In the genomic region with DNA sequence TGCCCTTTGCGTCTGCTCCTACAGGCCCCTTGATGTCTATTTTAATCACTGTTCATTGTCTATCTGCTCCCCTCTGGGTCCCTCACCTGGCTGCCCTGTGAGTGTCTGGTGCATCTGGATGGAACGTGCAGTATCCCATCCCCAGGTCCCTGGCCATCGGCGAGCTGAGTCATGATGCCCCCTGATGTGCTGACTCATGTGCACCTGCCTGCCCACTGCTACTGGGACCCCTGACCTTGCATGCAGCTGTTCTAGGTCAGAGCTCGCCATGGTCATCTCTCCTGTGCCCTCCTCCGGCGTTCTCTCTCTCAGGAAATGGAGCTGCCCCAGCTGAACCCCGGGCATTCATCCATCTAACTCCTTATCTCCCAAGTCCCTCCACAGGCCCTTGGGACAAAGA, we compare ENCODE assay signal across 27 cellular contexts.
"Had no signal": no experiment of that assay in that cellular context is flagged by ENCODE, and none has a peak within 500 bp of the region (broad histone marks: within the 10 kb centered on the region; RNA-seq: fewer than 3 reads in every experiment).

No MANE protein-coding gene starts in this region.

- H3K36me3 ChIP-seq: ascending aorta, MG63 had no signal

- H3K4me1 ChIP-seq: ascending aorta had no signal

- H3K4me3 ChIP-seq: ascending aorta, body of pancreas, MG63 had no signal

- H3K27me3 ChIP-seq: ascending aorta, body of pancreas, MG63 had no signal

- ATAC-seq: activated CD8-positive, alpha-beta T cell treated with anti-CD3 and anti-CD28 coated beads, Interleukin-2, amount 10 ng/mL, durations not matched to agents 7 days and 5 days; body of pancreas; Panc1; T-helper 17 cell; WTC11 had no signal

- H3K9me3 ChIP-seq: ascending aorta, body of pancreas, MG63 had no signal

- H3K27ac ChIP-seq: ascending aorta, body of pancreas had no signal

- DNase-seq: activated CD4-positive, alpha-beta T cell treated with anti-CD3 and anti-CD28 coated beads for 48 hours; activated CD4-positive, alpha-beta T cell treated with anti-CD3 and anti-CD28 coated beads, Interleukin-2, amount 50 U/mL, for 4 hours; activated CD4-positive, CD25-positive, alpha-beta regulatory T cell treated with anti-CD3 and anti-CD28 coated beads, Interleukin-2, amount 50 U/mL, for 72 hours; activated CD8-positive, alpha-beta memory T cell treated with anti-CD3 and anti-CD28 coated beads, Interleukin-2, amount 50 U/mL, for 48 hours; activated CD8-positive, alpha-beta T cell treated with anti-CD3 and anti-CD28 coated beads, Interleukin-2, amount 10 ng/mL, durations not matched to agents 7 days and 5 days; activated effector memory CD4-positive, alpha-beta T cell treated with Interleukin-2 at 50 U/mL for 16 hours; activated naive CD4-positive, alpha-beta T cell; activated T-cell treated with anti-CD3 and anti-CD28 coated beads, Interleukin-2, amount 50 U/mL, for 1 hour; central memory CD4-positive, alpha-beta T cell; MG63; MV-4-11; NCI-H1092 treated with DMSO at 0.1 percent for 48 hours; NCI-H1436 treated with DMSO at 0.1 percent for 48 hours; NCI-H2029; NCI-H446; NCI-H524; NCI-H82; NK-92 treated with Interleukin-12 subunit alpha and Interleukin-12 subunit beta, amount 100 ng/mL, for 24 hours; OCI-M1; RPMI8226; SIG-M5; T-helper 17 cell; T-helper 9 cell had no signal
